Comparison of ENCODE assay signal across 10 cellular contexts in genomic region chr15:84826369-84826823, GRCh38.
DNase-seq lines count a peak whose midpoint lies in the region; ATAC-seq lines count a peak whose summit lies in the region.
"Had no signal": no experiment of that assay in that cellular context is flagged by ENCODE, and none has a peak within 500 bp of the region (broad histone marks: within the 10 kb centered on the region; RNA-seq: fewer than 3 reads in every experiment).

No MANE protein-coding gene starts in this region.

- H3K4me1 ChIP-seq in stomach smooth muscle (ENCODE audit: control insufficient read depth, insufficient read depth, low read length): peaks cover 65% of the 10 kb centered on the region

- ATAC-seq in GM18907 (IDR thresholded peaks at IDR 0.05; ENCODE audit: unreplicated experiment) (no peak), GM18867 (IDR thresholded peaks at IDR 0.05; ENCODE audit: unreplicated experiment) (no peak)

- H3K4me3 ChIP-seq in stomach smooth muscle (ENCODE audit: low read length in 2 of 2): no peak overlapping the region
- H3K4me3 ChIP-seq: thyroid gland had no signal

- peak; percentile 29 for DNase-seq in activated CD4-positive, alpha-beta T cell treated with anti-CD3 and anti-CD28 coated beads for 48 hours
- no peak for DNase-seq in activated CD4-positive, alpha-beta T cell treated with anti-CD3 and anti-CD28 coated beads for 1 hour
- peak; percentile 31 for DNase-seq in NCI-H69 (lab: John Stamatoyannopoulos, UW)
- DNase-seq in fibroblast of gingiva (ENCODE audit: low read depth): peak; percentile 26
- no peak for DNase-seq in activated CD4-positive, alpha-beta T cell treated with anti-CD3 and anti-CD28 coated beads for 4 hours
- DNase-seq: naive B cell had no signal

- no peaks in the 10 kb centered on the region for H3K9me3 ChIP-seq in stomach smooth muscle (ENCODE audit: control insufficient read depth in 2 of 2, low read length in 2 of 2)
- H3K9me3 ChIP-seq: thyroid gland had no signal

- H3K27ac ChIP-seq in stomach smooth muscle (ENCODE audit: low read length): peak overlapping the region; percentile 71
- H3K27ac ChIP-seq: thyroid gland had no signal

- H3K27me3 ChIP-seq in stomach smooth muscle (ENCODE audit: control insufficient read depth in 1 of 2, insufficient read depth in 2 of 2, low read length in 2 of 2): no peaks in the 10 kb centered on the region
- H3K27me3 ChIP-seq: thyroid gland had no signal

- no peak overlapping the region for H3K9ac ChIP-seq in stomach smooth muscle (ENCODE audit: low read length in 2 of 2)

- H3K36me3 ChIP-seq in stomach smooth muscle (ENCODE audit: control insufficient read depth in 2 of 2, insufficient read depth in 2 of 2, low read length in 2 of 2): peaks cover 0 to 15% of the 10 kb centered on the region in 2 donors
- H3K36me3 ChIP-seq: thyroid gland had no signal

Comparison
In these comparisons a context has a peak if more than half of its experiments do, and no peak if none do; other contexts are left out.
1. DNase-seq: peak in activated CD4-positive, alpha-beta T cell treated with anti-CD3 and anti-CD28 coated beads for 48 hours (single experiment), NCI-H69 (single experiment) and fibroblast of gingiva (single experiment); none in activated CD4-positive, alpha-beta T cell treated with anti-CD3 and anti-CD28 coated beads for 1 hour (single experiment) and activated CD4-positive, alpha-beta T cell treated with anti-CD3 and anti-CD28 coated beads for 4 hours (0 of 2).